15 cellular contexts compared by ENCODE assay signal in the genomic region with DNA sequence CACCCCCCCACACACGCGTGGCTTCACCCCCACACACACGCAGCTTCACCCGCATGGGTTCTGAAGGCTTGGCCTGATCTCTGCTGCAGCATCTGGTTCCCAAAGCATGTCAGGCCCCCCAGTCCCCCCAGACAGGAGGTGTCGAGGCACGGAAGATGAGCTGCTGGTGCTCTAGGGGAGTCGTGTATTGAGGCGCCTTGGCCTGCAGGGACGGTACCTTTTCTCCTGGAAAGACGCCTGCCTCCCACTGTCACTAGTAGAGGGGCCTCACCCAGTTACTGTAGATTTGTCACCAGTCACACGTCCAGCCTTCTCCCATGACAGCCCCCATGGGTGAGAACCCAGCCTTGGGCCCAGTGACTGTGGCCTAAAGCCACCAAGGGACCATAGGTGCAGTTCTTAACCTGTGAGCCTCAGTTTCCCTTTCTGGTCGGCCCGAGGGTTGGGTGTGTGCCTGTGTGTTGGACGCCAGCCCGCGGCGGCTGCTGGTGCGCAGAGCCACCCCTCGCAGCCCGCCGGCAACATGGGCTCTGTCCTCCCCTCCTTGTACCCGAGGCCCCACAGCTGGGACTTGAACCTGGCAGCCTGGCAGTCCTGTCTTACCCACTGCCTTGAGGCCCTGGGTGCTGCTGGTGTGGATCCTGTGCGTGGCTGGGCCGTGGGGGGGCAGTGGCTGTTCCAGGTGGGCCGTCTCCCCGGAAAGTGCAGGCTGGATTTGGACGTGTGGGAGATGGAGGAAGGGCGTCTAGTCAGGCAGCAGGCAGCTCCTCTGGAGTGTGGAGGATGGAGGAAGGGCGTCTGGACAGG.
"Had no signal": no experiment of that assay in that cellular context is flagged by ENCODE, and none has a peak within 500 bp of the region (broad histone marks: within the 10 kb centered on the region; RNA-seq: fewer than 3 reads in every experiment).

No MANE protein-coding gene starts in this region.

- H3K4me3 ChIP-seq: body of pancreas, neural progenitor cell, upper lobe of left lung had no signal

- H3K4me1 ChIP-seq: body of pancreas, neural progenitor cell, parathyroid adenoma had no signal

- H3K4me3 Mint-ChIP-seq: memory B cell; neural progenitor cell; stimulated activated memory B cell treated with anti-CD40 and anti-IgM and Interleukin-4, amounts not matched to agents 10 μg/mL and 1 μg/mL and 100 μg/mL, for 72 hours; T-helper 1 cell treated with Interleukin-12 subunit alpha and Interleukin-12 subunit beta and Interleukin-4 antibody, amounts not matched to agents 30 μg/mL and 1 μg/mL, for 36 hours; WTC11 had no signal

- DNase-seq: activated CD4-positive, alpha-beta T cell treated with anti-CD3 and anti-CD28 coated beads for 48 hours; activated naive CD4-positive, alpha-beta T cell treated with anti-CD3 and anti-CD28 coated beads, Interleukin-2, amount 50 U/mL, for 16 hours; retina; SK-N-SH; stimulated activated CD4-positive, alpha-beta T cell treated with anti-CD3 and anti-CD28 coated beads, Interleukin-1b, Interleukin-23, amount 100 ng/mL, for 48 hours had no signal

- H3K27ac Mint-ChIP-seq: memory B cell; neural progenitor cell; stimulated activated memory B cell treated with anti-CD40 and anti-IgM and Interleukin-4, amounts not matched to agents 10 μg/mL and 1 μg/mL and 100 μg/mL, for 72 hours; T-helper 1 cell treated with Interleukin-12 subunit alpha and Interleukin-12 subunit beta and Interleukin-4 antibody, amounts not matched to agents 30 μg/mL and 1 μg/mL, for 36 hours; WTC11 had no signal

- H3K27ac ChIP-seq: body of pancreas, neural progenitor cell, parathyroid adenoma, upper lobe of left lung had no signal

- H3K27me3 Mint-ChIP-seq: memory B cell; stimulated activated memory B cell treated with anti-CD40 and anti-IgM and Interleukin-4, amounts not matched to agents 10 μg/mL and 1 μg/mL and 100 μg/mL, for 72 hours had no signal

- H3K4me1 Mint-ChIP-seq: memory B cell; stimulated activated memory B cell treated with anti-CD40 and anti-IgM and Interleukin-4, amounts not matched to agents 10 μg/mL and 1 μg/mL and 100 μg/mL, for 72 hours had no signal

- H3K36me3 ChIP-seq: neural progenitor cell had no signal

- ATAC-seq: body of pancreas; esophagus mucosa; left colon; stimulated activated memory B cell treated with anti-CD40 and anti-IgM and Interleukin-4, amounts not matched to agents 10 μg/mL and 1 μg/mL and 100 μg/mL, for 72 hours; WTC11 had no signal

- H3K27me3 ChIP-seq: body of pancreas, neural progenitor cell, upper lobe of left lung had no signal
